31 cellular contexts compared by ENCODE assay signal in genomic region chr7:151197932-151198331, GRCh38. TPM values are rescaled to one million over a fixed set of nuclear protein-coding genes. Genes with fewer than 3 reads are reported as not detected.
"Had no signal": no experiment of that assay in that cellular context is flagged by ENCODE, and none has a peak within 500 bp of the region (broad histone marks: within the 10 kb centered on the region; RNA-seq: fewer than 3 reads in every experiment).

No MANE protein-coding gene starts in this region.

- H3K4me1 ChIP-seq: testis, tibial artery, upper lobe of left lung, upper lobe of right lung had no signal

- FAIRE-seq: urothelium cell line had no signal

- ATAC-seq: stimulated activated effector memory CD8-positive, alpha-beta T cell treated with anti-CD3 and anti-CD28 coated beads, Interleukin-12 subunit alpha, Interleukin-12 subunit beta, amount 100 ng/mL, for 72 hours; stimulated activated memory B cell treated with anti-CD40 and anti-IgM and Interleukin-4, amounts not matched to agents 10 μg/mL and 1 μg/mL and 100 μg/mL, for 72 hours; stimulated activated naive B cell treated with anti-CD40 and anti-IgM and Interleukin-4, amounts not matched to agents 10 μg/mL and 1 μg/mL and 100 μg/mL, for 72 hours; stimulated activated naive CD8-positive, alpha-beta T cell treated with anti-CD3 and anti-CD28 coated beads, Interleukin-15, amount 100 ng/mL, for 72 hours; stimulated activated naive CD8-positive, alpha-beta T cell treated with anti-CD3 and anti-CD28 coated beads, Interleukin-15, Interleukin-2, amounts not matched to agents 100 U/mL and 50 U/mL, for 24 hours; upper lobe of right lung had no signal

- H3K36me3 ChIP-seq: stomach, suprapubic skin, thoracic aorta, thyroid gland, tibial artery, tibial nerve, transverse colon, upper lobe of left lung, upper lobe of right lung, uterus, vagina had no signal

- H3K4me3 ChIP-seq: stomach, suprapubic skin, testis, thoracic aorta, thyroid gland, tibial artery, tibial nerve, transverse colon, upper lobe of left lung, upper lobe of right lung, uterus, vagina had no signal

- H3K9me3 ChIP-seq: stomach, suprapubic skin, testis, thoracic aorta, thyroid gland, tibial artery, tibial nerve, transverse colon, upper lobe of left lung, upper lobe of right lung, uterus, vagina had no signal

- H3K27ac ChIP-seq: stomach, suprapubic skin, testis, thoracic aorta, thyroid gland, tibial artery, tibial nerve, transverse colon, upper lobe of left lung, upper lobe of right lung, uterus, vagina had no signal

- DNase-seq: stimulated activated CD4-positive, alpha-beta T cell treated with anti-CD3 and anti-CD28 coated beads, Interleukin-2, amount 100 ng/mL, for 48 hours; stimulated activated CD4-positive, alpha-beta T cell treated with anti-CD3 and anti-CD28 coated beads, Interleukin-4, amount 100 ng/mL, for 1 hour; stimulated activated CD4-positive, alpha-beta T cell treated with anti-CD3 and anti-CD28 coated beads, Interleukin-4, amount 100 ng/mL, for 24 hours; stimulated activated CD4-positive, alpha-beta T cell treated with anti-CD3 and anti-CD28 coated beads, Interleukin-4, amount 100 ng/mL, for 4 hours; stimulated activated CD8-positive, alpha-beta memory T cell treated with anti-CD3 and anti-CD28 coated beads, Interleukin-4, amount 100 ng/mL, for 48 hours; stimulated activated naive B cell treated with anti-CD40 and anti-IgM and Interleukin-4, amounts not matched to agents 10 μg/mL and 1 μg/mL and 100 μg/mL, for 72 hours; stimulated activated naive CD4-positive, alpha-beta T cell; stimulated activated naive CD4-positive, alpha-beta T cell treated with Interleukin-2 at 50 U/mL for 16 hours; stimulated activated naive CD8-positive, alpha-beta T cell treated with anti-CD3 and anti-CD28 coated beads, Interleukin-15, amount 100 ng/mL, for 72 hours; stimulated activated naive CD8-positive, alpha-beta T cell treated with anti-CD3 and anti-CD28 coated beads, Interleukin-15, Interleukin-2, amounts not matched to agents 100 U/mL and 50 U/mL, for 24 hours; stomach; substantia nigra; testis; thyroid gland; tibial artery; transverse colon; trophoblast cell; upper lobe of left lung; upper lobe of right lung; uterus had no signal

- H3K27me3 ChIP-seq: testis, thyroid gland, tibial nerve, upper lobe of left lung, upper lobe of right lung, uterus, vagina had no signal

RNA-seq across cellular contexts. Expression of gene ASB10, which starts 10.9 kb away (rescaled TPM):
- total RNA-seq: stomach, subcutaneous adipose tissue, suprapubic skin, temporal lobe, thoracic aorta, thyroid gland, tibial nerve, transverse colon, upper lobe of left lung, upper lobe of right lung, ureter, urinary bladder, uterus, vagina had no signal
- polyA plus RNA-seq: urinary bladder had no signal

RNA-seq across cellular contexts. Expression of gene H2BK1, which starts 12.4 kb away (rescaled TPM):
- total RNA-seq: stomach, subcutaneous adipose tissue, suprapubic skin, temporal lobe, testis, thoracic aorta, thyroid gland, tibial nerve, transverse colon, upper lobe of left lung, upper lobe of right lung, ureter, urinary bladder, vagina had no signal
- polyA plus RNA-seq: stomach, urinary bladder had no signal

RNA-seq across cellular contexts. Expression of gene GBX1, which starts 30.4 kb away (rescaled TPM):
- total RNA-seq: stomach, subcutaneous adipose tissue, suprapubic skin, temporal lobe, thoracic aorta, thyroid gland, tibial nerve, transverse colon, upper lobe of left lung, upper lobe of right lung, ureter, urinary bladder, vagina had no signal
- polyA plus RNA-seq: stomach, urinary bladder had no signal
